In the genomic region with DNA sequence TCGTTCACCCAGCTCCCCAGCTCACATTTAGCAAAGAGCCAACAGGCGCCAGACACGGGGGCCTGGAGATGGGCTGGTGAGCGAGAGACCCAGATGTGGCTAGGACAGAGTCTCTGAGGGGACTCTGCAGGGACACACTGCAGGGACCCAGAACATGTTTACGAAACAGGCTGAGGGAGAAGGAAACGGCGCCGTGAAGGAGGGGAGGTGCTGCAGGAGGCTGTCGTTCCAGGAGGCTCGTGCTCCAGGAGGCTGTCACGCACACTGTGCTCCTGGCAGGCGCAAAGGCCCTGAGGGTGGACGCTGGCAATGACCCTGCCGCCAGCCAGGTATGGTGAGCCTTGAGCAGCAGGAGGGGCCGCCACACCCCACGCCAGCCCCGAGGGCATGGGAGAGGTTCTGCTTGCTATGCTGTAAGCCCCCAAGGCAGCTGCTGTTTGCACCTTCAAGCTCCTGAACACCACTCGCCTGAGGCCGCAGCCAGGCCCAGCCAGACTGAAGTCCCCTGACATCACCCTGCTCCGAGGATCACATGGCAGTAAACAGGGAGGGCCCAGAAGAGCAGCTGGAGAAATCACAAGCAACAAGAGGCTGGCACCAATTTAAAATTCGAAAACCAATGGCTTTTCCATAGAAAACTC, we compare ENCODE assay signal across 10 cellular contexts. TPM values are rescaled to one million over a fixed set of nuclear protein-coding genes. Genes with fewer than 3 reads are reported as not detected.
DNase-seq lines count a peak whose midpoint lies in the region; ATAC-seq and TF ChIP-seq lines count a peak whose summit lies in the region.
"Had no signal": no experiment of that assay in that cellular context is flagged by ENCODE, and none has a peak within 500 bp of the region (broad histone marks: within the 10 kb centered on the region; RNA-seq: fewer than 3 reads in every experiment).

No MANE protein-coding gene starts in this region.

- H3K4me3 ChIP-seq in RWPE2 (ENCODE audit: severe bottlenecking) (no peak overlapping the region), hepatocyte (no peak overlapping the region)

- peaks cover 7% of the 10 kb centered on the region for H3K4me1 ChIP-seq in RWPE2 (ENCODE audit: insufficient read depth, poor library complexity, severe bottlenecking)
- H3K4me1 ChIP-seq in hepatocyte (ENCODE audit: insufficient read depth) = peaks cover 18% of the 10 kb centered on the region

- peak; percentile 89 for DNase-seq in Calu3
- DNase-seq in RWPE2 (ENCODE audit: low spot score) = peak; percentile 53
- no peak for DNase-seq in hepatocyte (ENCODE audit: low spot score)
- DNase-seq in pons (ENCODE audit: low spot score) = peak; percentile 93
- DNase-seq in NCI-H748 (lab: John Stamatoyannopoulos, UW; ENCODE audit: unreplicated experiment) = no peak
- no peak for DNase-seq in MCF 10A (ENCODE audit: unreplicated experiment)
- no peak for DNase-seq in retina
- DNase-seq: brain microvascular endothelial cell had no signal

- WGBS in hepatocyte (ENCODE audit: low lambda C conversion rate, missing lambda C conversion rate) = 81% methylated on average over 21 of the region's 21 CpGs

- CTCF ChIA-PET in Calu3 (lab: Charles Lee) (interaction anchor here (1.4 to 2.7 kb wide), 2 partner anchors 22 to 27 kb away, joined by 4 to 11 read pairs; partner anchors contain the start of gene ADAP1), MCF 10A (lab: Yijun Ruan, JAX) (no interaction called here)

- peaks cover 69% of the 10 kb centered on the region for H3K4me1 Mint-ChIP-seq in Calu3 (ENCODE audit: low read depth, unreplicated experiment)
- H3K4me1 Mint-ChIP-seq in MCF 10A (ENCODE audit: insufficient read depth, unreplicated experiment) = no peaks in the 10 kb centered on the region

- H3K27me3 ChIP-seq in RWPE2 (ENCODE audit: insufficient read depth, poor library complexity, severe bottlenecking) = no peaks in the 10 kb centered on the region
- H3K27me3 ChIP-seq in hepatocyte = no peaks in the 10 kb centered on the region
- H3K27me3 ChIP-seq: brain microvascular endothelial cell had no signal

- H3K4me3 Mint-ChIP-seq in Calu3 (ENCODE audit: low read depth, unreplicated experiment) (peak overlapping the region; percentile 61), MCF 10A (ENCODE audit: unreplicated experiment) (no peak overlapping the region)

- H3K27ac Mint-ChIP-seq in Calu3 (ENCODE audit: unreplicated experiment) (peak overlapping the region; percentile 96), MCF 10A (ENCODE audit: low read depth, unreplicated experiment) (no peak overlapping the region)

- no peaks in the 10 kb centered on the region for H4K20me1 ChIP-seq in hepatocyte (ENCODE audit: insufficient read depth, poor library complexity, severe bottlenecking)

- intact Hi-C loops in Calu3 (cut with micrococcal nuclease; ENCODE audit: unreplicated experiment) (no loop called here), MCF 10A (cut with micrococcal nuclease) (no loop called here)

- no peak overlapping the region for H2AFZ ChIP-seq in hepatocyte

- BruUV-seq in Calu3 (replicated peaks; lab: Mats Ljungman, UMichigan) = no TSS peak
- BruUV-seq in MCF 10A (replicated peaks; lab: Mats Ljungman, UMichigan) = no TSS peak

- POLR2A ChIA-PET in MCF 10A (lab: Yijun Ruan, JAX) = interaction anchor here (1.5 kb wide), 1 partner anchor 18 kb away, joined by 3 read pairs; no protein-coding TSS in a partner anchor

- H3K27me3 Mint-ChIP-seq in Calu3 (ENCODE audit: unreplicated experiment) = no peaks in the 10 kb centered on the region
- no peaks in the 10 kb centered on the region for H3K27me3 Mint-ChIP-seq in MCF 10A (ENCODE audit: insufficient read depth, unreplicated experiment)

- H3K36me3 ChIP-seq in RWPE2 (ENCODE audit: low read depth) = no peaks in the 10 kb centered on the region
- no peaks in the 10 kb centered on the region for H3K36me3 ChIP-seq in hepatocyte (replicated peaks; ENCODE audit: insufficient read depth, low read depth)
- H3K36me3 ChIP-seq: brain microvascular endothelial cell had no signal

- H3K36me3 Mint-ChIP-seq in Calu3 (ENCODE audit: insufficient read depth, unreplicated experiment) = peaks cover 95% of the 10 kb centered on the region
- H3K36me3 Mint-ChIP-seq in MCF 10A (ENCODE audit: insufficient read depth, unreplicated experiment) = no peaks in the 10 kb centered on the region

- H3K27ac ChIP-seq in RWPE2 (ENCODE audit: poor library complexity, severe bottlenecking) (no peak overlapping the region), hepatocyte (peak overlapping the region; percentile 87)
- H3K27ac ChIP-seq: brain microvascular endothelial cell had no signal

- ATAC-seq in RWPE2 (ENCODE audit: low read depth) (no peak), HG03460 (IDR thresholded peaks at IDR 0.05; ENCODE audit: unreplicated experiment) (no peak)

- H3K9me3 Mint-ChIP-seq in Calu3 (ENCODE audit: low read depth, unreplicated experiment) = no peaks in the 10 kb centered on the region
- H3K9me3 Mint-ChIP-seq in MCF 10A (ENCODE audit: unreplicated experiment) = no peaks in the 10 kb centered on the region

- H3K4me2 ChIP-seq in hepatocyte = peak overlapping the region; percentile 11

- TF ChIP-seq CTCF in Calu3 (IDR thresholded peaks at IDR 0.05; ENCODE audit: unreplicated experiment) (no peak), RWPE2 (IDR thresholded peaks at IDR 0.05; ENCODE audit: poor library complexity, severe bottlenecking) (no peak), hepatocyte (IDR thresholded peaks at IDR 0.05; ENCODE audit: poor library complexity) (no peak), MCF 10A (IDR thresholded peaks at IDR 0.05; ENCODE audit: unreplicated experiment) (no peak)

- no peaks in the 10 kb centered on the region for H3K9me2 ChIP-seq in hepatocyte (replicated peaks; ENCODE audit: insufficient read depth)

- H3K9me3 ChIP-seq in RWPE2 (ENCODE audit: severe bottlenecking) = no peaks in the 10 kb centered on the region
- no peaks in the 10 kb centered on the region for H3K9me3 ChIP-seq in hepatocyte (ENCODE audit: low read depth)

- no peaks in the 10 kb centered on the region for H3K79me2 ChIP-seq in hepatocyte

RNA-seq across cellular contexts. Expression of gene ADAP1, which starts 27.3 kb away (rescaled TPM):
- total RNA-seq in Calu3 (2022) (173 and 220 TPM in 2 replicates), hepatocyte (25.8 and 35.7 TPM in 2 replicates), MCF 10A (2022) (7.0 and 10.5 TPM in 2 replicates)
- 16.3 and 25.6 TPM in 2 replicates for polyA plus RNA-seq in hepatocyte

RNA-seq across cellular contexts. Expression of gene COX19, which starts 48.2 kb away (rescaled TPM):
- total RNA-seq in Calu3 (2022) (37.4 and 39.1 TPM in 2 replicates), hepatocyte (9.9 and 11.6 TPM in 2 replicates), MCF 10A (2022) (14.7 and 16.5 TPM in 2 replicates)
- polyA plus RNA-seq in hepatocyte = 18.9 and 21.2 TPM in 2 replicates

RNA-seq across cellular contexts. Expression of gene GET4, which starts 50.8 kb away (rescaled TPM):
- total RNA-seq in Calu3 (2022) (145 and 167 TPM in 2 replicates), hepatocyte (46.3 and 48.3 TPM in 2 replicates), MCF 10A (2022) (32.6 and 43.9 TPM in 2 replicates)
- 102 and 126 TPM in 2 replicates for polyA plus RNA-seq in hepatocyte

RNA-seq across cellular contexts. Expression of gene CYP2W1, which starts 55.8 kb away (rescaled TPM):
- total RNA-seq in Calu3 (2022) (0.71 and 1.3 TPM in 2 replicates), hepatocyte (20.3 and 31.1 TPM in 2 replicates), MCF 10A (2022) (not detected in 2 replicates)
- 72.3 and 112 TPM in 2 replicates for polyA plus RNA-seq in hepatocyte
- total RNA-seq: skeletal muscle tissue had no signal

Comparison
In these comparisons a context has a peak if more than half of its experiments do, and no peak if none do; other contexts are left out.
1. DNase-seq: peak in Calu3 (single experiment), RWPE2 (single experiment) and pons (single experiment); none in hepatocyte (single experiment), NCI-H748 (single experiment), MCF 10A (single experiment) and retina (single experiment).